1 cellular context compared by ENCODE assay signal in genomic region chr13:31898383-31899071, GRCh38.
A peak's percentile ranks its signal among the peaks of the same experiment; 100 is the strongest.
TF ChIP-seq lines count a peak whose summit lies in the region.

No MANE protein-coding gene starts in this region.

TF ChIP-seq in GM12878, 131 proteins besides CTCF, POLR2A, EP300 and RAD21 (continued from another document and continues in another):
- TF ChIP-seq EGR1 (IDR thresholded peaks at IDR 0.05; ENCODE audit: borderline replicate concordance in 1 of 2, low read depth in 2 of 2, low read length in 2 of 2), result no peak
- TF ChIP-seq CBFB (IDR thresholded peaks at IDR 0.05; ENCODE audit: low read depth), result no peak
- no peak for TF ChIP-seq SP1 (IDR thresholded peaks at IDR 0.05; ENCODE audit: low read depth, low read length)
- no peak for TF ChIP-seq LARP7 (IDR thresholded peaks at IDR 0.05)
- no peak for TF ChIP-seq ZBTB33 (IDR thresholded peaks at IDR 0.05)
- TF ChIP-seq ATF3 (IDR thresholded peaks at IDR 0.05; ENCODE audit: borderline replicate concordance, extremely low read depth, low read depth, low read length), result no peak
- 0 out of 2 replicates have a peak, but pooled peaks have one; percentile 24 for TF ChIP-seq NBN (IDR thresholded peaks at IDR 0.05)
- TF ChIP-seq BCL11A (IDR thresholded peaks at IDR 0.05; ENCODE audit: low read depth, low read length), result no peak
- TF ChIP-seq STAT3 (IDR thresholded peaks at IDR 0.05; ENCODE audit: low read depth, low read length), result no peak
- TF ChIP-seq CBX5 (IDR thresholded peaks at IDR 0.05; ENCODE audit: low read depth), result no peak
- TF ChIP-seq NR2F1 (conservative IDR thresholded peaks at IDR 0.05), result no peak
- TF ChIP-seq IKZF2 (IDR thresholded peaks at IDR 0.05), result peak in 1 of 2 experiments; percentile 28; a peak in 2 of 4 replicates
- no peak for TF ChIP-seq ZNF384 (IDR thresholded peaks at IDR 0.05; ENCODE audit: borderline replicate concordance, low read depth, low read length)
- no peak for TF ChIP-seq TCF3 (IDR thresholded peaks at IDR 0.05; ENCODE audit: borderline replicate concordance, insufficient read depth, low read depth, low read length)
- no peak for TF ChIP-seq BRCA1 (IDR thresholded peaks at IDR 0.05; ENCODE audit: low read depth, low read length)
- TF ChIP-seq HDAC6 (IDR thresholded peaks at IDR 0.05; ENCODE audit: unreplicated experiment), result no peak
- TF ChIP-seq RAD51 (IDR thresholded peaks at IDR 0.05), result no peak
- no peak for TF ChIP-seq E2F4 (IDR thresholded peaks at IDR 0.05; ENCODE audit: low read depth, low read length)
- TF ChIP-seq ZBTB11 (CRISPR knock-in tag; IDR thresholded peaks at IDR 0.05), result no peak
- no peak for TF ChIP-seq MTA3 (IDR thresholded peaks at IDR 0.05; ENCODE audit: borderline replicate concordance, low read length)
- no peak for TF ChIP-seq SUPT20H (IDR thresholded peaks at IDR 0.05; ENCODE audit: borderline replicate concordance, control insufficient read depth, low read depth, low read length)
- no peak for TF ChIP-seq JUND (IDR thresholded peaks at IDR 0.05; ENCODE audit: low read depth, low read length)
- peak; percentile 69; the same call in 1 of the 2 replicates for TF ChIP-seq MTA2 (IDR thresholded peaks at IDR 0.05; ENCODE audit: low read depth)
- TF ChIP-seq IRF5 (IDR thresholded peaks at IDR 0.05; ENCODE audit: borderline replicate concordance), result no peak
- TF ChIP-seq NR2C2 (IDR thresholded peaks at IDR 0.05; ENCODE audit: borderline replicate concordance, control insufficient read depth, insufficient read length, low read depth), result no peak
- no peak for TF ChIP-seq SPI1 (IDR thresholded peaks at IDR 0.05; ENCODE audit: borderline replicate concordance, insufficient read depth, low read depth, low read length)
- no peak for TF ChIP-seq HDAC2 (IDR thresholded peaks at IDR 0.05)
- TF ChIP-seq ZBED1 (IDR thresholded peaks at IDR 0.05; ENCODE audit: borderline replicate concordance), result no peak
- TF ChIP-seq POLR2AphosphoS2 (IDR thresholded peaks at IDR 0.05; ENCODE audit: low read depth, low read length), result no peak
- 0 out of 2 replicates have a peak, but pooled peaks have one; percentile 8 for TF ChIP-seq ZNF592 (IDR thresholded peaks at IDR 0.05)
- no peak for TF ChIP-seq SRF (IDR thresholded peaks at IDR 0.05; ENCODE audit: low read depth in 2 of 2, low read length in 2 of 2)
- no peak for TF ChIP-seq POLR2AphosphoS5 (IDR thresholded peaks at IDR 0.05; ENCODE audit: low read length)
- no peak for TF ChIP-seq SKIL (IDR thresholded peaks at IDR 0.05; ENCODE audit: low read depth, poor library complexity, severe bottlenecking)
- no peak for TF ChIP-seq FOXM1 (IDR thresholded peaks at IDR 0.05; ENCODE audit: low read depth, low read length)
- TF ChIP-seq POU2F2 (IDR thresholded peaks at IDR 0.05; ENCODE audit: borderline replicate concordance, low read depth, low read length), result no peak
- TF ChIP-seq GATAD2B (conservative IDR thresholded peaks at IDR 0.05; ENCODE audit: low read depth), result no peak
- no peak for TF ChIP-seq CEBPZ (IDR thresholded peaks at IDR 0.05; ENCODE audit: low read depth, low read length)
- TF ChIP-seq NRF1 (conservative IDR thresholded peaks at IDR 0.05; ENCODE audit: low read depth, low read length), result no peak
- no peak for TF ChIP-seq IRF4 (IDR thresholded peaks at IDR 0.05; ENCODE audit: low read depth, low read length)
- no peak for TF ChIP-seq RCOR1 (conservative IDR thresholded peaks at IDR 0.05; ENCODE audit: low read depth, low read length)
- no peak for TF ChIP-seq PML (IDR thresholded peaks at IDR 0.05; ENCODE audit: low read length)
- no peak for TF ChIP-seq ESRRA (IDR thresholded peaks at IDR 0.05; ENCODE audit: low read length)
- no peak for TF ChIP-seq MYC (IDR thresholded peaks at IDR 0.05; ENCODE audit: insufficient read depth, insufficient read length, insufficient replicate concordance, low read length, severe bottlenecking)
- no peak for TF ChIP-seq FOS (IDR thresholded peaks at IDR 0.05; ENCODE audit: borderline replicate concordance, extremely low read depth, insufficient read length)
